In genomic region chr2:9941196-9941995, GRCh38 we compare ENCODE assay signal across 13 cellular contexts. TPM values are rescaled to one million over a fixed set of nuclear protein-coding genes. Genes with fewer than 3 reads are reported as not detected.
DNase-seq lines count a peak whose midpoint lies in the region; ATAC-seq and TF ChIP-seq lines count a peak whose summit lies in the region.
"Had no signal": no experiment of that assay in that cellular context is flagged by ENCODE, and none has a peak within 500 bp of the region (broad histone marks: within the 10 kb centered on the region; RNA-seq: fewer than 3 reads in every experiment).

No MANE protein-coding gene starts in this region.

- no peak overlapping the region for H3K27ac Mint-ChIP-seq in stimulated activated naive B cell treated with anti-CD40 and anti-IgM and Interleukin-4, amounts not matched to agents 10 μg/mL and 1 μg/mL and 100 μg/mL, for 72 hours
- H3K27ac Mint-ChIP-seq: activated T-helper 1 cell treated with anti-CD3 and anti-CD28 coated beads, Interleukin-12 subunit alpha, Interleukin-12 subunit beta, Interleukin-2, Interleukin-4 antibody, amounts not matched to agents 30 ng/mL and 10 ng/mL and 1 ng/mL, durations not matched to agents 14 hours and 24 hours and 36 hours had no signal

- H3K4me3 Mint-ChIP-seq in stimulated activated naive B cell treated with anti-CD40 and anti-IgM and Interleukin-4, amounts not matched to agents 10 μg/mL and 1 μg/mL and 100 μg/mL, for 72 hours: no peak overlapping the region
- H3K4me3 Mint-ChIP-seq: activated T-helper 1 cell treated with anti-CD3 and anti-CD28 coated beads, Interleukin-12 subunit alpha, Interleukin-12 subunit beta, Interleukin-2, Interleukin-4 antibody, amounts not matched to agents 30 ng/mL and 10 ng/mL and 1 ng/mL, durations not matched to agents 14 hours and 24 hours and 36 hours had no signal

- peak; percentile 51 for DNase-seq in AG04450 (ENCODE audit: low read depth, low spot score)
- DNase-seq in HT1080 (ENCODE audit: low read depth): peak; percentile 73
- peak; percentile 68 for DNase-seq in brain microvascular endothelial cell
- peak; percentile 76 for DNase-seq in islet precursor cell
- DNase-seq in stimulated activated naive B cell treated with anti-CD40 and anti-IgM and Interleukin-4, amounts not matched to agents 10 μg/mL and 1 μg/mL and 100 μg/mL, for 72 hours: no peak
- DNase-seq in activated T-cell treated with anti-CD3 and anti-CD28 coated beads, Interleukin-2, amount 50 U/mL, for 1 hour: no peak
- DNase-seq in anterior cingulate cortex (lab: John Stamatoyannopoulos, UW): no peak
- DNase-seq: effector CD4-positive, alpha-beta T cell; left ventricle myocardium superior; psoas muscle; T-helper 2 cell had no signal

- H3K4me3 ChIP-seq in AG04450 (ENCODE audit: low read depth, low read length) (no peak overlapping the region), brain microvascular endothelial cell (ENCODE audit: low read depth, low read length) (no peak overlapping the region)
- H3K4me3 ChIP-seq: psoas muscle had no signal

- H3K27me3 ChIP-seq in AG04450 (ENCODE audit: control insufficient read depth, insufficient read depth, low read length) (peaks cover 5% of the 10 kb centered on the region), brain microvascular endothelial cell (replicated peaks) (no peaks in the 10 kb centered on the region)

- TF ChIP-seq CTCF in AG04450 (IDR thresholded peaks at IDR 0.05; ENCODE audit: low read depth, low read length): no peak
- no peak for TF ChIP-seq CTCF in brain microvascular endothelial cell (IDR thresholded peaks at IDR 0.05; ENCODE audit: low read depth, low read length, missing control alignments)

- peaks cover 3% of the 10 kb centered on the region in 2 donors for H3K36me3 Mint-ChIP-seq in stimulated activated naive B cell treated with anti-CD40 and anti-IgM and Interleukin-4, amounts not matched to agents 10 μg/mL and 1 μg/mL and 100 μg/mL, for 72 hours

- H3K9me3 Mint-ChIP-seq in stimulated activated naive B cell treated with anti-CD40 and anti-IgM and Interleukin-4, amounts not matched to agents 10 μg/mL and 1 μg/mL and 100 μg/mL, for 72 hours: no peaks in the 10 kb centered on the region
- H3K9me3 Mint-ChIP-seq: activated T-helper 1 cell treated with anti-CD3 and anti-CD28 coated beads, Interleukin-12 subunit alpha, Interleukin-12 subunit beta, Interleukin-2, Interleukin-4 antibody, amounts not matched to agents 30 ng/mL and 10 ng/mL and 1 ng/mL, durations not matched to agents 14 hours and 24 hours and 36 hours had no signal

- CTCF ChIA-PET in AG04450 (lab: Charles Lee): interaction anchor here (0.7 to 2.7 kb wide), 3 partner anchors 43 to 127 kb away, joined by 4 to 12 read pairs (median 5); no protein-coding TSS in a partner anchor

- POLR2A ChIA-PET in AG04450 (lab: Yijun Ruan, JAX): interaction anchor here (0.6 to 1.0 kb wide), 2 partner anchors 28 to 56 kb away, joined by 3 to 6 read pairs; no protein-coding TSS in a partner anchor

- peaks cover 18 to 26% of the 10 kb centered on the region in 2 donors for H3K27me3 Mint-ChIP-seq in stimulated activated naive B cell treated with anti-CD40 and anti-IgM and Interleukin-4, amounts not matched to agents 10 μg/mL and 1 μg/mL and 100 μg/mL, for 72 hours

- H3K36me3 ChIP-seq in brain microvascular endothelial cell (replicated peaks): no peaks in the 10 kb centered on the region

- H3K9me3 ChIP-seq in AG04450 (ENCODE audit: control insufficient read depth, insufficient read depth, low read length): no peaks in the 10 kb centered on the region
- H3K9me3 ChIP-seq: psoas muscle had no signal

- no peak for ATAC-seq in stimulated activated naive B cell treated with anti-CD40 and anti-IgM and Interleukin-4, amounts not matched to agents 10 μg/mL and 1 μg/mL and 100 μg/mL, for 72 hours (replicated peaks)
- no peak for ATAC-seq in GM18519 (IDR thresholded peaks at IDR 0.05; ENCODE audit: low FRiP score, unreplicated experiment)
- ATAC-seq: left ventricle myocardium superior had no signal

- peak overlapping the region; percentile 40 for H3K27ac ChIP-seq in AG04450 (ENCODE audit: low read depth, low read length)
- no peak overlapping the region for H3K27ac ChIP-seq in brain microvascular endothelial cell
- H3K27ac ChIP-seq: psoas muscle had no signal

- in situ Hi-C loops in brain microvascular endothelial cell (cut with HindIII; ENCODE audit: low pct_ligation_motif_present, low sequenced_read_pairs): no loop called here

- no peaks in the 10 kb centered on the region for H3K4me1 Mint-ChIP-seq in stimulated activated naive B cell treated with anti-CD40 and anti-IgM and Interleukin-4, amounts not matched to agents 10 μg/mL and 1 μg/mL and 100 μg/mL, for 72 hours

RNA-seq across cellular contexts. Expression of gene GRHL1, which starts 10.1 kb away (rescaled TPM):
- polyA plus RNA-seq in AG04450 (2011; rRNA removed): 0.55 and 0.64 TPM in 2 replicates
- 1.9 and 2.2 TPM in 2 replicates for polyA minus RNA-seq in AG04450 (2011; rRNA and poly(A)+ RNA removed)
- total RNA-seq in HT1080 (2014; rRNA removed; shearing (Covaris generic)): 0.11 and 0.17 TPM in 2 replicates
- polyA plus RNA-seq in HT1080 (2015; cell fraction: cytosol; rRNA removed): 0.06 and 0.42 TPM in 2 replicates
- polyA plus RNA-seq in HT1080 (2015; cell fraction: nucleus; rRNA removed): 0.44 and 0.53 TPM in 2 replicates

Comparison
In these comparisons a context has a peak if more than half of its experiments do, and no peak if none do; other contexts are left out.
1. DNase-seq: peak in AG04450 (single experiment), HT1080 (single experiment), brain microvascular endothelial cell (single experiment) and islet precursor cell (single experiment); none in stimulated activated naive B cell treated with anti-CD40 and anti-IgM and Interleukin-4, amounts not matched to agents 10 μg/mL and 1 μg/mL and 100 μg/mL, for 72 hours (single experiment), activated T-cell treated with anti-CD3 and anti-CD28 coated beads, Interleukin-2, amount 50 U/mL, for 1 hour (single experiment) and anterior cingulate cortex (0 of 58).